In genomic region chr1:174022080-174022975, GRCh38 we compare ENCODE assay signal across 8 cellular contexts. TPM values are rescaled to one million over a fixed set of nuclear protein-coding genes. Genes with fewer than 3 reads are reported as not detected.
DNase-seq lines count a peak whose midpoint lies in the region; ATAC-seq and TF ChIP-seq lines count a peak whose summit lies in the region.

RC3H1 (minus strand) TSS chr1:174022357; CDS start chr1:173992985, 29,372 bp downstream.

- WGBS in right lobe of liver (ENCODE audit: insufficient coverage, low coverage, low lambda C conversion rate, missing lambda C conversion rate): 2% methylated on average over 36 of the region's 78 CpGs

- no peak for TF ChIP-seq CTCF in C4-2B (conservative IDR thresholded peaks at IDR 0.05)
- TF ChIP-seq CTCF in right lobe of liver (IDR thresholded peaks at IDR 0.05): no peak

- ATAC-seq in GM19351 (IDR thresholded peaks at IDR 0.05; ENCODE audit: unreplicated experiment): peak; percentile 87
- peak; percentile 69 for ATAC-seq in HG03520 (IDR thresholded peaks at IDR 0.05; ENCODE audit: unreplicated experiment)
- peak; percentile 97 to 99 (median 98) for ATAC-seq in right lobe of liver

- intact Hi-C loops in right lobe of liver (cut with DNase I): no loop called here

- no peaks in the 10 kb centered on the region for H3K27me3 ChIP-seq in right lobe of liver

- peak; percentile 95 for DNase-seq in NCI-H82 (lab: John Stamatoyannopoulos, UW)
- peak; percentile 89 to 90 for DNase-seq in activated CD4-positive, alpha-beta T cell treated with anti-CD3 and anti-CD28 coated beads, Interleukin-2, amount 50 U/mL, for 48 hours
- DNase-seq in dermis blood vessel endothelial cell: peak; percentile 93
- DNase-seq in right lobe of liver: peak; percentile 96 to 97 (median 96)
- DNase-seq in stimulated activated CD4-positive, alpha-beta T cell treated with anti-CD3 and anti-CD28 coated beads, Interleukin-4, amount 100 ng/mL, for 4 hours: peak; percentile 85 to 87

- peaks cover 0 to 2% (median 0%) of the 10 kb centered on the region in 4 donors for H3K9me3 ChIP-seq in right lobe of liver

- peaks cover 0 to 37% (median 12%) of the 10 kb centered on the region in 4 donors for H3K4me1 ChIP-seq in right lobe of liver

- peak; percentile 94 for TF ChIP-seq POLR2A in right lobe of liver (IDR thresholded peaks at IDR 0.05)

- peak within 1 kb of the TSS; percentile 87 to 94 (median 88) for H3K4me3 ChIP-seq in right lobe of liver

- H3K36me3 ChIP-seq in right lobe of liver: no peaks in the 10 kb centered on the region

- H3K27ac ChIP-seq in C4-2B (peak within 1 kb of the TSS; percentile 95), right lobe of liver (peak within 1 kb of the TSS; percentile 86 to 91 (median 87))

RNA-seq across cellular contexts. Expression of gene RC3H1, which starts in this region (rescaled TPM):
- total RNA-seq in dermis blood vessel endothelial cell (22.6 TPM in 2 replicates), right lobe of liver (10 to 100 TPM; 15.7 to 22.2 (median 17.7) TPM)

Comparison
In these comparisons a context has a peak if more than half of its experiments do, and no peak if none do; other contexts are left out.
1. Peak in every context shown above with its lines: DNase-seq, ATAC-seq, H3K4me3 ChIP-seq and H3K27ac ChIP-seq.